In the genomic region with DNA sequence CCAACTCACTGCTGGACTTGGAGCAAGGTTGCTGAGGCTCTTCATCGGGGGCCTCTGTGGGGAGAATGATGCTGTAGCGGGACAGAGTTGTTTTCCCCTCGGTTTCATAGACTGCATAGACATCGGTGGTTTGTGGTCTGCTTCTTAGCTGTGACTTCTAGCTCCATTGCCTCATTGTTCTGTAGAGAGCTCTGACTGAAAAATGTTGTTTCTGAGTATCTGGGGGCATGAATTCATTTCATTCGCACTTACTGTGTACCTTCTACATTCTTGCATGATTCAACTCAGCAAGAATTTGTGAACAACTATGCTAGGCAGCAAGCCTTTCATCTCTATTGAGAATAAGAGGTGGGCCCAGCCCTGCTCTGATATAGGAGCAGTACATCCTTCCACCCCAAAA, we compare ENCODE assay signal across 26 cellular contexts.
DNase-seq lines count a peak whose midpoint lies in the region; ATAC-seq and TF ChIP-seq lines count a peak whose summit lies in the region.
"Had no signal": no experiment of that assay in that cellular context is flagged by ENCODE, and none has a peak within 500 bp of the region (broad histone marks: within the 10 kb centered on the region; RNA-seq: fewer than 3 reads in every experiment).

No MANE protein-coding gene starts in this region.

- peaks cover 19% of the 10 kb centered on the region for H3K4me1 Mint-ChIP-seq in activated T-cell treated with anti-CD3 and anti-CD28 coated beads, Interleukin-2, amount 50 U/mL, for 72 hours (ENCODE audit: low read depth)
- peaks cover 9% of the 10 kb centered on the region for H3K4me1 Mint-ChIP-seq in progenitor cell of endocrine pancreas (ENCODE audit: low read depth)
- H3K4me1 Mint-ChIP-seq in stimulated activated memory B cell treated with anti-CD40 and anti-IgM and Interleukin-4, amounts not matched to agents 10 μg/mL and 1 μg/mL and 100 μg/mL, for 72 hours, result no peaks in the 10 kb centered on the region
- H3K4me1 Mint-ChIP-seq: B cell, nephron, T-helper 17 cell had no signal

- no peaks in the 10 kb centered on the region for H3K27me3 ChIP-seq in RWPE2 (ENCODE audit: insufficient read depth, poor library complexity, severe bottlenecking)
- H3K27me3 ChIP-seq: gastrocnemius medialis, upper lobe of left lung had no signal

- H3K36me3 Mint-ChIP-seq in activated T-cell treated with anti-CD3 and anti-CD28 coated beads, Interleukin-2, amount 50 U/mL, for 72 hours (ENCODE audit: insufficient read depth in 2 of 2), result no peaks in the 10 kb centered on the region
- H3K36me3 Mint-ChIP-seq in progenitor cell of endocrine pancreas (ENCODE audit: insufficient read depth), result no peaks in the 10 kb centered on the region
- H3K36me3 Mint-ChIP-seq in stimulated activated memory B cell treated with anti-CD40 and anti-IgM and Interleukin-4, amounts not matched to agents 10 μg/mL and 1 μg/mL and 100 μg/mL, for 72 hours, result no peaks in the 10 kb centered on the region

- TF ChIP-seq CTCF in RWPE2 (IDR thresholded peaks at IDR 0.05; ENCODE audit: poor library complexity, severe bottlenecking) (no peak), progenitor cell of endocrine pancreas (IDR thresholded peaks at IDR 0.05; ENCODE audit: unreplicated experiment) (no peak)

- H3K9me3 ChIP-seq in RWPE2 (ENCODE audit: severe bottlenecking), result no peaks in the 10 kb centered on the region
- H3K9me3 ChIP-seq: A549, gastrocnemius medialis, mucosa of descending colon, upper lobe of left lung had no signal

- H3K27ac Mint-ChIP-seq in activated T-cell treated with anti-CD3 and anti-CD28 coated beads, Interleukin-2, amount 50 U/mL, for 72 hours, result no peak overlapping the region
- H3K27ac Mint-ChIP-seq in progenitor cell of endocrine pancreas, result no peak overlapping the region
- no peak overlapping the region for H3K27ac Mint-ChIP-seq in stimulated activated memory B cell treated with anti-CD40 and anti-IgM and Interleukin-4, amounts not matched to agents 10 μg/mL and 1 μg/mL and 100 μg/mL, for 72 hours
- H3K27ac Mint-ChIP-seq: activated T-helper 2 cell treated with anti-CD3 and anti-CD28 coated beads, Interferon-gamma antibody, Interleukin-2, Interleukin-4, amounts not matched to agents 10 μg/mL and 5 μg/mL and 100 μg/mL, durations not matched to agents 14 hours and 24 hours and 36 hours; B cell; endodermal cell; nephron; T-helper 17 cell had no signal

- no peak overlapping the region for H3K27ac ChIP-seq in RWPE2 (ENCODE audit: poor library complexity, severe bottlenecking)
- H3K27ac ChIP-seq: A549, coronary artery, gastrocnemius medialis, SK-N-MC, upper lobe of left lung had no signal

- peak; percentile 93 for ATAC-seq in activated T-cell treated with anti-CD3 and anti-CD28 coated beads, Interleukin-2, amount 50 U/mL, for 72 hours (replicated peaks in 1 of 2)
- ATAC-seq in RWPE2 (ENCODE audit: low read depth), result 0 out of 3 replicates have a peak, but pooled peaks have one; percentile 45
- peak; percentile 62 for ATAC-seq in stimulated activated naive CD8-positive, alpha-beta T cell treated with anti-CD3 and anti-CD28 coated beads, Interleukin-15, Interleukin-2, amounts not matched to agents 100 U/mL and 50 U/mL, for 24 hours
- no peak for ATAC-seq in stimulated activated memory B cell treated with anti-CD40 and anti-IgM and Interleukin-4, amounts not matched to agents 10 μg/mL and 1 μg/mL and 100 μg/mL, for 72 hours
- ATAC-seq: gastrocnemius medialis, GM12878, left ventricle myocardium superior, mucosa of descending colon, T-helper 17 cell had no signal

- no peaks in the 10 kb centered on the region for H3K36me3 ChIP-seq in RWPE2 (ENCODE audit: low read depth)
- H3K36me3 ChIP-seq: gastrocnemius medialis, upper lobe of left lung had no signal

- H3K4me3 ChIP-seq in RWPE2 (ENCODE audit: severe bottlenecking), result no peak overlapping the region
- H3K4me3 ChIP-seq: A549, coronary artery, gastrocnemius medialis, GM12878, mucosa of descending colon, SK-N-MC, upper lobe of left lung had no signal

- DNase-seq in activated T-cell treated with anti-CD3 and anti-CD28 coated beads, Interleukin-2, amount 50 U/mL, for 72 hours, result peak; percentile 12 to 48
- DNase-seq in activated T-cell treated with anti-CD3 and anti-CD28 coated beads, Interleukin-2, amount 50 U/mL, for 48 hours, result no peak
- no peak for DNase-seq in RWPE2 (ENCODE audit: low spot score)
- DNase-seq in iris pigment epithelial cell (ENCODE audit: low read depth), result peak; percentile 68
- no peak for DNase-seq in stimulated activated naive CD8-positive, alpha-beta T cell treated with anti-CD3 and anti-CD28 coated beads, Interleukin-15, Interleukin-2, amounts not matched to agents 100 U/mL and 50 U/mL, for 24 hours
- no peak for DNase-seq in progenitor cell of endocrine pancreas (ENCODE audit: low spot score, unreplicated experiment)
- no peak for DNase-seq in cortex of kidney (lab: John Stamatoyannopoulos, UW)
- DNase-seq: DMS79, endodermal cell, gastrocnemius medialis, hypothalamus, left ventricle myocardium superior, mucosa of descending colon, NCI-H187, NCI-H69, RPMI8226, T-helper 17 cell, upper lobe of left lung had no signal

- H3K27me3 Mint-ChIP-seq in activated T-cell treated with anti-CD3 and anti-CD28 coated beads, Interleukin-2, amount 50 U/mL, for 72 hours (ENCODE audit: low read depth), result peaks cover 6% of the 10 kb centered on the region
- H3K27me3 Mint-ChIP-seq in progenitor cell of endocrine pancreas, result no peaks in the 10 kb centered on the region
- no peaks in the 10 kb centered on the region for H3K27me3 Mint-ChIP-seq in stimulated activated memory B cell treated with anti-CD40 and anti-IgM and Interleukin-4, amounts not matched to agents 10 μg/mL and 1 μg/mL and 100 μg/mL, for 72 hours
- H3K27me3 Mint-ChIP-seq: B cell, T-helper 17 cell had no signal

- H3K9me3 Mint-ChIP-seq in activated T-cell treated with anti-CD3 and anti-CD28 coated beads, Interleukin-2, amount 50 U/mL, for 72 hours, result peaks cover 0 to 2% of the 10 kb centered on the region in 2 donors
- peaks cover 3% of the 10 kb centered on the region for H3K9me3 Mint-ChIP-seq in progenitor cell of endocrine pancreas (ENCODE audit: low read depth)
- no peaks in the 10 kb centered on the region for H3K9me3 Mint-ChIP-seq in stimulated activated memory B cell treated with anti-CD40 and anti-IgM and Interleukin-4, amounts not matched to agents 10 μg/mL and 1 μg/mL and 100 μg/mL, for 72 hours
- H3K9me3 Mint-ChIP-seq: activated T-helper 2 cell treated with anti-CD3 and anti-CD28 coated beads, Interferon-gamma antibody, Interleukin-2, Interleukin-4, amounts not matched to agents 10 μg/mL and 5 μg/mL and 100 μg/mL, durations not matched to agents 14 hours and 24 hours and 36 hours; endodermal cell; nephron had no signal

- no peak overlapping the region for H3K4me3 Mint-ChIP-seq in activated T-cell treated with anti-CD3 and anti-CD28 coated beads, Interleukin-2, amount 50 U/mL, for 72 hours
- H3K4me3 Mint-ChIP-seq in progenitor cell of endocrine pancreas (ENCODE audit: low read depth), result no peak overlapping the region
- no peak overlapping the region for H3K4me3 Mint-ChIP-seq in stimulated activated memory B cell treated with anti-CD40 and anti-IgM and Interleukin-4, amounts not matched to agents 10 μg/mL and 1 μg/mL and 100 μg/mL, for 72 hours
- H3K4me3 Mint-ChIP-seq: B cell, endodermal cell, nephron, T-helper 17 cell had no signal

- H3K4me1 ChIP-seq in RWPE2 (ENCODE audit: insufficient read depth, poor library complexity, severe bottlenecking), result no peaks in the 10 kb centered on the region
- H3K4me1 ChIP-seq: A549, gastrocnemius medialis, upper lobe of left lung had no signal

Comparison
In these comparisons a context has a peak if more than half of its experiments do, and no peak if none do; other contexts are left out.
1. DNase-seq: peak in activated T-cell treated with anti-CD3 and anti-CD28 coated beads, Interleukin-2, amount 50 U/mL, for 72 hours (2 of 2) and iris pigment epithelial cell (single experiment); none in activated T-cell treated with anti-CD3 and anti-CD28 coated beads, Interleukin-2, amount 50 U/mL, for 48 hours (0 of 2), RWPE2 (single experiment), stimulated activated naive CD8-positive, alpha-beta T cell treated with anti-CD3 and anti-CD28 coated beads, Interleukin-15, Interleukin-2, amounts not matched to agents 100 U/mL and 50 U/mL, for 24 hours (single experiment), progenitor cell of endocrine pancreas (single experiment) and cortex of kidney (single experiment).